21 cellular contexts compared by ENCODE assay signal in the genomic region with DNA sequence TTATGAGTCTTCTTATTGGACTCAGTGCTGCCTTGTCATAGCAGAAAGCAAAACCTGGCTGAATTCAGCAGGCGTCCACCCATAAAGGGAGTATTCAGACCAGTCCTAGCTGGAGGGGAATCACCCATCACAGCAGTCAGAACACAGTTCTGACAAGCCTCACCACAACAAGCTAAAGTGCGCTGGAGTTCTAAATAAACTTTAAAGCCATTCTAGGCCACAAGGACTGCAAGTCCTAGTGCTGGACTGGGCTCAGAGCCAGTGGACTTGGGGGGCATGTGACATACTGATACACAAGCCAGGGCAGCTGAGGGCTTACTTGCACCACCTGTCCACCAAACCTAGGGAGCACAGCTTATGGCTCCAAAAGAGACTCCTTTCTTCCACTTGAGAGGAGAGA.
"Had no signal": no experiment of that assay in that cellular context is flagged by ENCODE, and none has a peak within 500 bp of the region (broad histone marks: within the 10 kb centered on the region; RNA-seq: fewer than 3 reads in every experiment).

No MANE protein-coding gene starts in this region.

- DNase-seq: activated CD4-positive, alpha-beta T cell treated with anti-CD3 and anti-CD28 coated beads for 4 hours; activated CD8-positive, alpha-beta memory T cell treated with anti-CD3 and anti-CD28 coated beads, Interleukin-2, amount 50 U/mL, for 4 hours; activated CD8-positive, alpha-beta T cell treated with anti-CD3 and anti-CD28 coated beads for 36 hours; activated gamma-delta T cell treated with Interleukin-2 at 50 U/mL for 16 hours; activated naive CD4-positive, alpha-beta T cell treated with anti-CD3 and anti-CD28 coated beads, Interleukin-2, amount 10 ng/mL, durations not matched to agents 7 days and 5 days; activated naive CD8-positive, alpha-beta T cell treated with anti-CD3 and anti-CD28 coated beads for 36 hours; activated T-cell treated with anti-CD3 and anti-CD28 coated beads, Interleukin-2, amount 50 U/mL, for 72 hours; caudate nucleus; NCI-H1092; NCI-H1417 treated with DMSO at 0.1 percent for 48 hours; NCI-H1694; NCI-H345; NCI-H526 treated with DMSO at 0.1 percent for 48 hours; NCI-H82; OCI-M1; RPMI8226 had no signal

- H3K4me2 ChIP-seq: KMS-11 had no signal

- ATAC-seq: activated CD4-positive, CD25-positive, alpha-beta regulatory T cell treated with anti-CD3 and anti-CD28 coated beads, Interleukin-2, amount 50 U/mL, for 24 hours; activated CD8-positive, alpha-beta T cell treated with anti-CD3 and anti-CD28 coated beads for 36 hours; activated T-cell treated with anti-CD3 and anti-CD28 coated beads, Interleukin-2, amount 50 U/mL, for 72 hours; Panc1 had no signal

- H3K27ac Mint-ChIP-seq: activated CD8-positive, alpha-beta T cell treated with anti-CD3 and anti-CD28 coated beads for 36 hours; activated naive CD4-positive, alpha-beta T cell treated with anti-CD3 and anti-CD28 coated beads, Interleukin-2, amount 10 ng/mL, durations not matched to agents 7 days and 5 days; activated naive CD8-positive, alpha-beta T cell treated with anti-CD3 and anti-CD28 coated beads for 36 hours; activated T-cell treated with anti-CD3 and anti-CD28 coated beads, Interleukin-2, amount 50 U/mL, for 72 hours; activated T-helper 2 cell treated with anti-CD3 and anti-CD28 coated beads, Interferon-gamma antibody, Interleukin-2, Interleukin-4, amounts not matched to agents 10 μg/mL and 5 μg/mL and 100 μg/mL, durations not matched to agents 14 hours and 24 hours and 36 hours; T-helper 1 cell treated with Interleukin-12 subunit alpha and Interleukin-12 subunit beta and Interleukin-4 antibody, amounts not matched to agents 30 μg/mL and 1 μg/mL, for 36 hours had no signal

- H3K27ac ChIP-seq: KMS-11 had no signal

- H3K36me3 Mint-ChIP-seq: activated naive CD4-positive, alpha-beta T cell treated with anti-CD3 and anti-CD28 coated beads, Interleukin-2, amount 10 ng/mL, durations not matched to agents 7 days and 5 days; activated naive CD8-positive, alpha-beta T cell treated with anti-CD3 and anti-CD28 coated beads for 36 hours had no signal

- H3K4me1 Mint-ChIP-seq: activated naive CD4-positive, alpha-beta T cell treated with anti-CD3 and anti-CD28 coated beads, Interleukin-2, amount 10 ng/mL, durations not matched to agents 7 days and 5 days; activated naive CD8-positive, alpha-beta T cell treated with anti-CD3 and anti-CD28 coated beads for 36 hours had no signal

- H3K9ac ChIP-seq: KMS-11 had no signal

- H3K4me3 Mint-ChIP-seq: activated CD8-positive, alpha-beta T cell treated with anti-CD3 and anti-CD28 coated beads for 36 hours; activated naive CD4-positive, alpha-beta T cell treated with anti-CD3 and anti-CD28 coated beads, Interleukin-2, amount 10 ng/mL, durations not matched to agents 7 days and 5 days; activated naive CD8-positive, alpha-beta T cell treated with anti-CD3 and anti-CD28 coated beads for 36 hours; activated T-cell treated with anti-CD3 and anti-CD28 coated beads, Interleukin-2, amount 50 U/mL, for 72 hours; T-helper 1 cell treated with Interleukin-12 subunit alpha and Interleukin-12 subunit beta and Interleukin-4 antibody, amounts not matched to agents 30 μg/mL and 1 μg/mL, for 36 hours had no signal

- H3K9me3 Mint-ChIP-seq: activated T-helper 2 cell treated with anti-CD3 and anti-CD28 coated beads, Interferon-gamma antibody, Interleukin-2, Interleukin-4, amounts not matched to agents 10 μg/mL and 5 μg/mL and 100 μg/mL, durations not matched to agents 14 hours and 24 hours and 36 hours; T-helper 1 cell treated with Interleukin-12 subunit alpha and Interleukin-12 subunit beta and Interleukin-4 antibody, amounts not matched to agents 30 μg/mL and 1 μg/mL, for 36 hours had no signal

- H3K27me3 Mint-ChIP-seq: activated naive CD4-positive, alpha-beta T cell treated with anti-CD3 and anti-CD28 coated beads, Interleukin-2, amount 10 ng/mL, durations not matched to agents 7 days and 5 days had no signal
